Comparison of ENCODE assay signal across 19 cellular contexts in genomic region chr7:96097802-96098201, GRCh38.
"Had no signal": no experiment of that assay in that cellular context is flagged by ENCODE, and none has a peak within 500 bp of the region (broad histone marks: within the 10 kb centered on the region; RNA-seq: fewer than 3 reads in every experiment).

No MANE protein-coding gene starts in this region.

- DNase-seq: activated CD4-positive, alpha-beta T cell treated with anti-CD3 and anti-CD28 coated beads for 48 hours; activated CD4-positive, CD25-positive, alpha-beta regulatory T cell; activated CD8-positive, alpha-beta memory T cell treated with anti-CD3 and anti-CD28 coated beads, Interleukin-2, amount 50 U/mL, for 4 hours; activated T-cell treated with anti-CD3 and anti-CD28 coated beads, Interleukin-2, amount 50 U/mL, for 4 hours; adrenal gland; cerebellar nuclear complex; effector CD4-positive, alpha-beta T cell; head of caudate nucleus; left lung; nucleus accumbens; posterior cingulate gyrus; stimulated activated CD8-positive, alpha-beta memory T cell treated with anti-CD3 and anti-CD28 coated beads, Interleukin-4, amount 100 ng/mL, for 48 hours; stimulated activated naive CD4-positive, alpha-beta T cell treated with Interleukin-2 at 50 U/mL for 16 hours; T-helper 1 cell; T-helper 9 cell; thyroid gland had no signal

- H3K4me3 ChIP-seq: adrenal gland, left lung, thyroid gland had no signal

- H3K27me3 ChIP-seq: adrenal gland, left lung, thyroid gland had no signal

- H3K9me3 Mint-ChIP-seq: activated T-cell treated with anti-CD3 and anti-CD28 coated beads, Interleukin-2, amount 50 U/mL, for 4 hours; natural killer cell treated with Interleukin-12 subunit alpha and Interleukin-12 subunit beta and Interleukin-15 and Interleukin-18, amount 100 ng/mL, for 72 hours had no signal

- H3K27ac Mint-ChIP-seq: activated naive CD4-positive, alpha-beta T cell treated with anti-CD3 and anti-CD28 coated beads, Interleukin-2, amount 50 U/mL, for 24 hours; mesothelial cell of epicardium; natural killer cell treated with Interleukin-12 subunit alpha and Interleukin-12 subunit beta and Interleukin-15 and Interleukin-18, amount 100 ng/mL, for 72 hours had no signal

- H3K9me3 ChIP-seq: adrenal gland, thyroid gland had no signal

- H3K4me1 ChIP-seq: adrenal gland, left lung, thyroid gland had no signal

- H3K4me1 Mint-ChIP-seq: activated naive CD4-positive, alpha-beta T cell treated with anti-CD3 and anti-CD28 coated beads, Interleukin-2, amount 50 U/mL, for 24 hours had no signal

- H3K27ac ChIP-seq: adrenal gland, left lung, thyroid gland had no signal

- ATAC-seq: activated T-cell treated with anti-CD3 and anti-CD28 coated beads, Interleukin-2, amount 50 U/mL, for 4 hours; left lung; natural killer cell treated with Interleukin-12 subunit alpha and Interleukin-12 subunit beta and Interleukin-15 and Interleukin-18, amount 100 ng/mL, for 72 hours had no signal

- H3K36me3 Mint-ChIP-seq: activated naive CD4-positive, alpha-beta T cell treated with anti-CD3 and anti-CD28 coated beads, Interleukin-2, amount 50 U/mL, for 24 hours; natural killer cell treated with Interleukin-12 subunit alpha and Interleukin-12 subunit beta and Interleukin-15 and Interleukin-18, amount 100 ng/mL, for 72 hours had no signal

- H3K36me3 ChIP-seq: adrenal gland, left lung, thyroid gland had no signal

- H3K4me3 Mint-ChIP-seq: activated naive CD4-positive, alpha-beta T cell treated with anti-CD3 and anti-CD28 coated beads, Interleukin-2, amount 50 U/mL, for 24 hours; activated T-cell treated with anti-CD3 and anti-CD28 coated beads, Interleukin-2, amount 50 U/mL, for 4 hours; mesothelial cell of epicardium; natural killer cell treated with Interleukin-12 subunit alpha and Interleukin-12 subunit beta and Interleukin-15 and Interleukin-18, amount 100 ng/mL, for 72 hours had no signal
